Comparison of ENCODE assay signal across 8 cellular contexts in the genomic region with DNA sequence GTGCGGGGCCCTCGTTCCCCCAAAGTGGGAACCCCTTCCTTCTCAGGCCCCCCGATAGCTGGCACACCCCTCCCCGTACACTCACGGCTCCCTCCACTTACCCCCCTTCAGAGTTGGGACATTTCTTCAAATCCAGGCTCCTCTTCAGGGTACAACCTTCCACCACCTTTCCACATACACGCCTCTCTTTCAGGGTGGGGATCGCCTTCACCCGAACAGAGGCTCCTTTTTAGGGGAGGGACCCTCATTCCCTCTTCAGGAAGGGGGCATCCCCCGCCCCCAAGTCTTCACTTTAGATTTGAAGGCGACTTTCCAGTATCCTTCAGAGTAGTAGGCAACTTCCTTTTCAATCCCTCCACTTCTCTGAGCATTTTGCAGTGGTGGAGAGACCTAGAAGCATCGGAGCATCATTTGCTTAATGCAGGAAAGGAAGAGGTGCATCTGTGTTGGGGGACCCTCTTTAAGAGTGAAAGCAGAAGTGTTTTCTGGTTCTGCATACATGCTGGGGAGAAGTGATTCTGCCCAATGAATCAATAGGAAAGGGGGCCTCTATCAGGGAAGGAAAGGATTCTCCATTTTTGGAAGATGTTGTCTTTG. TPM values are rescaled to one million over a fixed set of nuclear protein-coding genes. Genes with fewer than 3 reads are reported as not detected.
DNase-seq lines count a peak whose midpoint lies in the region; ATAC-seq, FAIRE-seq and TF ChIP-seq lines count a peak whose summit lies in the region.

No MANE protein-coding gene starts in this region.

- H2BK12ac ChIP-seq in neuronal stem cell (ENCODE audit: low read length): no peak overlapping the region

- H4K20me1 ChIP-seq in OCI-LY7 (ENCODE audit: insufficient read depth, low read length): peaks cover 9% of the 10 kb centered on the region; the same call in 1 of the 2 replicates

- peak overlapping the region; percentile 43 for H4K91ac ChIP-seq in neuronal stem cell (ENCODE audit: low read depth, low read length, poor library complexity)

- intact Hi-C loops in Right ventricle myocardium superior (cut with DNase I): loop anchor here (10.0 kb wide), 1 partner anchor 65 kb away; no protein-coding TSS in a partner anchor
- intact Hi-C loops in cardiac septum (cut with DNase I): loop anchor here (2.0 to 5.0 kb wide), 2 partner anchors 38 to 71 kb away; no protein-coding TSS in a partner anchor
- intact Hi-C loops in OCI-LY7 (cut with micrococcal nuclease; ENCODE audit: unreplicated experiment): loop anchor here (1.0 kb wide), 2 partner anchors 37 to 65 kb away; no protein-coding TSS in a partner anchor

- H3K18ac ChIP-seq in neuronal stem cell (ENCODE audit: low read length): peak overlapping the region; percentile 98

- H2BK5ac ChIP-seq in neuronal stem cell (ENCODE audit: low read length): peak overlapping the region; percentile 93

- H3K27ac Mint-ChIP-seq in endodermal cell: no peak overlapping the region

- H3K79me2 ChIP-seq in OCI-LY7 (ENCODE audit: insufficient read depth, low read depth, low read length): peaks cover 44% of the 10 kb centered on the region; the same call in 1 of the 2 replicates

- H3K79me1 ChIP-seq in neuronal stem cell (ENCODE audit: low read depth, low read length): no peaks in the 10 kb centered on the region

- no peak overlapping the region for H2BK15ac ChIP-seq in neuronal stem cell (ENCODE audit: low read length)

- DNase-seq in Right ventricle myocardium superior (no peak), cardiac septum (ENCODE audit: low spot score) (no peak), OCI-LY7 (ENCODE audit: low spot score) (peak; percentile 71), endodermal cell (no peak), neuronal stem cell (ENCODE audit: low spot score) (no peak), T-helper 9 cell (no peak), frontal cortex (ENCODE audit: low spot score in 2 of 2) (no peak)

- no peak overlapping the region for H3K4ac ChIP-seq in neuronal stem cell (ENCODE audit: low read length)

- 0 to 1% methylated on average over 4 to 11 of the region's 11 CpGs for WGBS in endodermal cell (ENCODE audit: insufficient coverage in 1 of 2, insufficient read length in 1 of 2), 2 experiments
- WGBS in neuronal stem cell (ENCODE audit: extremely low coverage in 2 of 2, insufficient read length in 2 of 2, insufficient replicate concordance in 1 of 2), 2 donors: no CpG with 5 or more reads among the region's 11 CpGs

- peak overlapping the region; percentile 98 for H3K4me2 ChIP-seq in OCI-LY7 (ENCODE audit: low read length)
- peak overlapping the region; percentile 68 for H3K4me2 ChIP-seq in neuronal stem cell (ENCODE audit: insufficient read depth, low read length, poor library complexity, severe bottlenecking)

- POLR2A ChIA-PET in OCI-LY7 (lab: Charles Lee): interaction anchor here (0.6 to 3.0 kb wide), 4 partner anchors 11 to 64 kb away, joined by 3 to 19 read pairs (median 8); no protein-coding TSS in a partner anchor

- peak overlapping the region; percentile 59 for H3K27ac ChIP-seq in OCI-LY7 (ENCODE audit: low read depth, low read length, poor library complexity, severe bottlenecking)
- H3K27ac ChIP-seq in endodermal cell (ENCODE audit: low read depth, low read length): peak overlapping the region; percentile 39
- H3K27ac ChIP-seq in neuronal stem cell (replicated peaks; ENCODE audit: low read length): peak overlapping the region; percentile 74

- H3K27me3 ChIP-seq in endodermal cell (ENCODE audit: control insufficient read depth, insufficient read depth, low read length, poor library complexity, severe bottlenecking) (no peaks in the 10 kb centered on the region), neuronal stem cell (ENCODE audit: control insufficient read depth in 3 of 3, insufficient read depth in 3 of 3, low read depth in 1 of 3, low read length in 3 of 3) (no peaks in the 10 kb centered on the region)

- H3K9ac ChIP-seq in endodermal cell (ENCODE audit: extremely low read depth, low read length, poor library complexity, severe bottlenecking) (peak overlapping the region; percentile 67), neuronal stem cell (ENCODE audit: low read depth, low read length, poor library complexity) (peak overlapping the region; percentile 97)

- H3K36me3 Mint-ChIP-seq in endodermal cell (ENCODE audit: low read depth): no peaks in the 10 kb centered on the region

- no TSS peak for BruUV-seq in OCI-LY7 (replicated peaks; lab: Mats Ljungman, UMichigan)

- H3K4me1 ChIP-seq in OCI-LY7 (ENCODE audit: insufficient read depth, low read length, poor library complexity, severe bottlenecking): peaks cover 34% of the 10 kb centered on the region
- peaks cover 4% of the 10 kb centered on the region for H3K4me1 ChIP-seq in endodermal cell (ENCODE audit: control insufficient read depth, insufficient read depth, low read length)
- peaks cover 9 to 18% of the 10 kb centered on the region in 2 donors for H3K4me1 ChIP-seq in neuronal stem cell (ENCODE audit: control insufficient read depth in 2 of 2, insufficient read depth in 1 of 2, low read depth in 1 of 2, low read length in 2 of 2)

- H2AK5ac ChIP-seq in neuronal stem cell (ENCODE audit: low read depth, low read length): no peak overlapping the region

- H2BK120ac ChIP-seq in neuronal stem cell (ENCODE audit: low read depth, low read length): no peak overlapping the region

- CTCF ChIA-PET in OCI-LY7 (lab: Charles Lee; ENCODE audit: unreplicated experiment): no interaction called here

- H3K4me3 ChIP-seq in OCI-LY7 (ENCODE audit: low read depth, low read length, poor library complexity, severe bottlenecking) (peak overlapping the region; percentile 82), endodermal cell (ENCODE audit: low read length) (peak overlapping the region; percentile 93), neuronal stem cell (ENCODE audit: low read length in 2 of 2) (peak overlapping the region; percentile 96)

- no peak overlapping the region for H3K4me3 Mint-ChIP-seq in endodermal cell

- H3K9me3 ChIP-seq in OCI-LY7 (ENCODE audit: low read length) (no peaks in the 10 kb centered on the region), endodermal cell (ENCODE audit: control insufficient read depth, low read length) (no peaks in the 10 kb centered on the region), neuronal stem cell (replicated peaks in 1 of 2; ENCODE audit: control insufficient read depth in 2 of 2, insufficient read depth in 1 of 2, low read depth in 1 of 2, low read length in 2 of 2) (peaks cover 0 to 2% of the 10 kb centered on the region in 2 donors)

- TF ChIP-seq CTCF in OCI-LY7 (conservative IDR thresholded peaks at IDR 0.05; ENCODE audit: low read length): no peak
- no peak for TF ChIP-seq CTCF in endodermal cell (conservative IDR thresholded peaks at IDR 0.05)

- peak; percentile 20 for ATAC-seq in Right ventricle myocardium superior (ENCODE audit: poor library complexity)
- ATAC-seq in HG02798 (IDR thresholded peaks at IDR 0.05; ENCODE audit: poor library complexity, unreplicated experiment): peak; percentile 16

- H3K9me2 ChIP-seq in OCI-LY7 (ENCODE audit: insufficient read depth, low read length): no peaks in the 10 kb centered on the region

- no peak for FAIRE-seq in frontal cortex (lab: Jason Lieb, UNC)

- H3K36me3 ChIP-seq in OCI-LY7 (ENCODE audit: insufficient read depth, low read length) (no peaks in the 10 kb centered on the region), endodermal cell (ENCODE audit: control insufficient read depth, insufficient read depth, low read length) (no peaks in the 10 kb centered on the region), neuronal stem cell (replicated peaks in 1 of 2; ENCODE audit: control insufficient read depth in 2 of 2, insufficient read depth in 2 of 2, low read length in 2 of 2) (no peaks in the 10 kb centered on the region)

- no peaks in the 10 kb centered on the region for H3K27me3 Mint-ChIP-seq in endodermal cell (ENCODE audit: insufficient read depth)

- peak overlapping the region; percentile 35 for H2AFZ ChIP-seq in OCI-LY7 (ENCODE audit: low read length)
- peak overlapping the region; percentile 88 for H2AFZ ChIP-seq in neuronal stem cell (ENCODE audit: low read length)

- H3K23ac ChIP-seq in neuronal stem cell (ENCODE audit: low read depth, low read length, poor library complexity): peak overlapping the region; percentile 97

- peaks cover 4% of the 10 kb centered on the region for H3K4me1 Mint-ChIP-seq in endodermal cell

- no peak overlapping the region for H4K8ac ChIP-seq in neuronal stem cell (ENCODE audit: low read depth, low read length)

- H3K14ac ChIP-seq in neuronal stem cell (ENCODE audit: low read length): no peak overlapping the region

- no peaks in the 10 kb centered on the region for H3K9me3 Mint-ChIP-seq in endodermal cell

RNA-seq across cellular contexts. Expression of a gene that starts 0.8 kb away (rescaled TPM):
- 4.4 TPM for total RNA-seq in Right ventricle myocardium superior
- 7.9 TPM for total RNA-seq in cardiac septum
- 36.6 and 37.1 TPM in 2 replicates for total RNA-seq in OCI-LY7 (2014; rRNA removed; shearing (Covaris generic))
- 43.2 and 47.7 TPM in 2 replicates for total RNA-seq in OCI-LY7 (2022)
- total RNA-seq in endodermal cell: 10 to 100 TPM; 84.6 to 90.9 TPM
- 63.3 TPM for polyA plus RNA-seq in endodermal cell (2013, experiment 1 of 2)
- polyA plus RNA-seq in endodermal cell (2013, experiment 2 of 2): 67.9 TPM
- polyA plus RNA-seq in neuronal stem cell (2013, experiment 1 of 2): 45.6 TPM
- polyA plus RNA-seq in neuronal stem cell (2013, experiment 2 of 2): 46.5 TPM
- total RNA-seq in frontal cortex: 33.8 TPM
